ENCODE assay signal across 9 cellular contexts in genomic region chr3:72661115-72661457, GRCh38.
DNase-seq lines count a peak whose midpoint lies in the region; ATAC-seq and TF ChIP-seq lines count a peak whose summit lies in the region.
"Had no signal": no experiment of that assay in that cellular context is flagged by ENCODE, and none has a peak within 500 bp of the region (broad histone marks: within the 10 kb centered on the region; RNA-seq: fewer than 3 reads in every experiment).

No MANE protein-coding gene starts in this region.

- TF ChIP-seq EP300 in Ishikawa (IDR thresholded peaks at IDR 0.05; ENCODE audit: borderline replicate concordance): peak; percentile 93

- peaks cover 0 to 7% of the 10 kb centered on the region in 2 donors for H3K4me1 Mint-ChIP-seq in stimulated activated naive B cell treated with anti-CD40 and anti-IgM and Interleukin-4, amounts not matched to agents 10 μg/mL and 1 μg/mL and 100 μg/mL, for 72 hours
- H3K4me1 Mint-ChIP-seq: memory B cell had no signal

- no peak overlapping the region for H3K27ac Mint-ChIP-seq in stimulated activated naive B cell treated with anti-CD40 and anti-IgM and Interleukin-4, amounts not matched to agents 10 μg/mL and 1 μg/mL and 100 μg/mL, for 72 hours
- H3K27ac Mint-ChIP-seq: memory B cell had no signal

- H3K27me3 Mint-ChIP-seq in stimulated activated naive B cell treated with anti-CD40 and anti-IgM and Interleukin-4, amounts not matched to agents 10 μg/mL and 1 μg/mL and 100 μg/mL, for 72 hours: peaks cover 20 to 41% of the 10 kb centered on the region in 2 donors

- ATAC-seq in stimulated activated naive B cell treated with anti-CD40 and anti-IgM and Interleukin-4, amounts not matched to agents 10 μg/mL and 1 μg/mL and 100 μg/mL, for 72 hours (replicated peaks): no peak

- DNase-seq in 8988T (peak; percentile 67), anterior cingulate cortex (lab: John Stamatoyannopoulos, UW) (peak in 44 of 58 donors; percentile 7 to 79 (median 33)), iris pigment epithelial cell (ENCODE audit: low read depth) (peak; percentile 61), OCI-M2 (lab: John Stamatoyannopoulos, UW; ENCODE audit: unreplicated experiment) (no peak)
- no peak for DNase-seq in stimulated activated naive B cell treated with anti-CD40 and anti-IgM and Interleukin-4, amounts not matched to agents 10 μg/mL and 1 μg/mL and 100 μg/mL, for 72 hours
- no peak for DNase-seq in activated CD4-positive, CD25-positive, alpha-beta regulatory T cell treated with anti-CD3 and anti-CD28 coated beads, Interleukin-2, amount 50 U/mL, for 72 hours
- DNase-seq in activated CD4-positive, CD25-positive, alpha-beta regulatory T cell (lab: John Stamatoyannopoulos, UW): no peak

- TF ChIP-seq RAD21 in Ishikawa (IDR thresholded peaks at IDR 0.05; ENCODE audit: low read depth): no peak; the same call in 1 of the 2 replicates

- H3K4me3 Mint-ChIP-seq in stimulated activated naive B cell treated with anti-CD40 and anti-IgM and Interleukin-4, amounts not matched to agents 10 μg/mL and 1 μg/mL and 100 μg/mL, for 72 hours: no peak overlapping the region
- H3K4me3 Mint-ChIP-seq: memory B cell had no signal

- no peaks in the 10 kb centered on the region for H3K36me3 Mint-ChIP-seq in stimulated activated naive B cell treated with anti-CD40 and anti-IgM and Interleukin-4, amounts not matched to agents 10 μg/mL and 1 μg/mL and 100 μg/mL, for 72 hours
- H3K36me3 Mint-ChIP-seq: memory B cell had no signal

- peaks cover 0 to 3% of the 10 kb centered on the region in 2 donors for H3K9me3 Mint-ChIP-seq in stimulated activated naive B cell treated with anti-CD40 and anti-IgM and Interleukin-4, amounts not matched to agents 10 μg/mL and 1 μg/mL and 100 μg/mL, for 72 hours
- H3K9me3 Mint-ChIP-seq: memory B cell had no signal

TF ChIP-seq in Ishikawa, 13 proteins besides CTCF, POLR2A, EP300 and RAD21:
- TF ChIP-seq TAF1 (IDR thresholded peaks at IDR 0.05; ENCODE audit: low read depth) (no peak), TCF12 (IDR thresholded peaks at IDR 0.05; ENCODE audit: low read depth) (peak; percentile 99), TEAD4 (IDR thresholded peaks at IDR 0.05) (peak; percentile 88), NFIC (IDR thresholded peaks at IDR 0.05) (peak; percentile 100), FOXM1 (IDR thresholded peaks at IDR 0.05; ENCODE audit: borderline replicate concordance, low read depth) (peak; percentile 79; the same call in 1 of the 2 replicates), USF1 (IDR thresholded peaks at IDR 0.05) (no peak; the same call in 1 of the 2 replicates), MAX (IDR thresholded peaks at IDR 0.05) (peak; percentile 53; the same call in 1 of the 2 replicates)

Comparison
In these comparisons a context has a peak if more than half of its experiments do, and no peak if none do; other contexts are left out.
1. DNase-seq: peak in 8988T (single experiment), anterior cingulate cortex (44 of 58) and iris pigment epithelial cell (single experiment); none in OCI-M2 (single experiment), stimulated activated naive B cell treated with anti-CD40 and anti-IgM and Interleukin-4, amounts not matched to agents 10 μg/mL and 1 μg/mL and 100 μg/mL, for 72 hours (single experiment), activated CD4-positive, CD25-positive, alpha-beta regulatory T cell treated with anti-CD3 and anti-CD28 coated beads, Interleukin-2, amount 50 U/mL, for 72 hours (single experiment) and activated CD4-positive, CD25-positive, alpha-beta regulatory T cell (0 of 4).